ENCODE assay signal across 8 cellular contexts in the genomic region with DNA sequence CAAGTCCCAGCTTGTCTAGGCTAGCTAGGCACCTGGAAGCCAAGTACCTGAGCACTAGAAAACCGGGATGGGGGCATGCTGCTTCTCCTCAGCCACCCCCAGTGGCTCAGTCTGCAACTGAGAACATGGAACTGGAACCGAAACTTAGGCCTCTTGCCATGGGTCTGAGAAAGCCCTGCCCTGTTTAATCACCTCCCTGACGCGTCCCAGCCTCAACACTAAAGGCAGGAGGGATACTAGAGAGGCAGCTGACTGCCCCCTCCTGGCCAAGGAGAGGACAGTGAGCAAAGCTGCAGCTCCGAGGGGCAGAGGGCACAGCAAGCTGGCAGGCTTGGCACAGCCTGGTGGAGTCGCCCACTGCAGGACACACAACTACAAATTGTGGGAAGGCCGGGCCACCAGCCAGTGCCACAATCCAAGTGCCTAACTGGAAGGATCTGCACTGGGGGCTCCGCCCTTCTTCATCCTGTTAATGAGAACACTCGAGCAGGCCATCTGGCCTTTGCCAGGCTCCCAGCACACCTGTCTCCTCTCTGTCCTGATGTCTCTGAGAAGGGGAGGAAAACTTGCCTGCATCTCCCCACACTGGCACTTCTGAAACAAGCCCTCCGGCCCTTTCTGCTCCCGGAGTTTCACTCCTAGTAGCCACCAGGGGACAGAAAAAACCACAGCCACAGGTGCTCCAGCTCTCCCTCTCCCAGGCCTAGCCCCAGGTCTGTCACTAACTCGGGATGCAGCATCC.
A peak's percentile ranks its signal among the peaks of the same experiment; 100 is the strongest.
DNase-seq lines count a peak whose midpoint lies in the region; ATAC-seq lines count a peak whose summit lies in the region.

No MANE protein-coding gene starts in this region.

- peak; percentile 69 for DNase-seq in activated CD8-positive, alpha-beta memory T cell treated with anti-CD3 and anti-CD28 coated beads for 24 hours
- DNase-seq in activated CD8-positive, alpha-beta memory T cell treated with anti-CD3 and anti-CD28 coated beads, Interleukin-2, amount 50 U/mL, for 4 hours: no peak
- DNase-seq in NOMO-1 (lab: John Stamatoyannopoulos, UW; ENCODE audit: unreplicated experiment in 2 of 2) (peak; percentile 96 to 99), amniotic epithelial cell (ENCODE audit: low read depth) (peak; percentile 59), hypothalamus (lab: John Stamatoyannopoulos, UW) (peak in 31 of 51 donors; percentile 11 to 70 (median 41)), DMS114 treated with DMSO at 0.1 percent for 48 hours (lab: John Stamatoyannopoulos, UW; ENCODE audit: unreplicated experiment) (no peak)
- DNase-seq in stimulated activated CD4-positive, alpha-beta T cell treated with anti-CD3 and anti-CD28 coated beads, Interleukin-4, amount 100 ng/mL, for 24 hours: peak; percentile 48

- ATAC-seq in HG03196 (IDR thresholded peaks at IDR 0.05; ENCODE audit: unreplicated experiment): peak; percentile 56

Comparison
In these comparisons a context has a peak if more than half of its experiments do, and no peak if none do; other contexts are left out.
1. DNase-seq: peak in activated CD8-positive, alpha-beta memory T cell treated with anti-CD3 and anti-CD28 coated beads for 24 hours (single experiment), NOMO-1 (2 of 2), amniotic epithelial cell (single experiment), hypothalamus (31 of 51) and stimulated activated CD4-positive, alpha-beta T cell treated with anti-CD3 and anti-CD28 coated beads, Interleukin-4, amount 100 ng/mL, for 24 hours (single experiment); none in activated CD8-positive, alpha-beta memory T cell treated with anti-CD3 and anti-CD28 coated beads, Interleukin-2, amount 50 U/mL, for 4 hours (single experiment) and DMS114 treated with DMSO at 0.1 percent for 48 hours (single experiment).